20 cellular contexts compared by ENCODE assay signal in the genomic region with DNA sequence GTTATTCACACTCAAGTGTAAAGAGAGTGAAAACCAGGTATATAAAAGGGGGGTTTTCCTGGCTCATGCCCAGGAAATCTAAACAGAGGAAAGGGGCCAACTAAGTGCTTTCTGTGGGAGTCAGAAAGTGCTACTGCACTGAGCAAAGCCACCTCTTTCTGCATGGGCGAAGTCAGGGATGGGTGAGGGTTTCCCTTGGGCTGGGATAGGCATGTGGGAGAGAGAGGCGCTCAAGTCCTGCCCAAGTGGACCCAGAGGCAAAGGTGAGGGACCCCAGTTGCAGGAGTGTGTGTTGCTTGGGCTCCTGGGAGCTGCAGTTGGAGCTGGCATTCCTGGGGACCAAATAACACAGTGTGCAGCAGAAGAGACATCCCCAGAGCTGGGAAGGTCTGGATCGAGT.
"Had no signal": no experiment of that assay in that cellular context is flagged by ENCODE, and none has a peak within 500 bp of the region (broad histone marks: within the 10 kb centered on the region; RNA-seq: fewer than 3 reads in every experiment).

No MANE protein-coding gene starts in this region.

- H3K9me3 ChIP-seq: gastrocnemius medialis, lower lobe of right lung, prostate gland, spleen, suprapubic skin, transverse colon, vagina had no signal

- H3K4me1 Mint-ChIP-seq: naive thymus-derived CD8-positive, alpha-beta T cell; stimulated activated naive B cell treated with anti-CD40 and anti-IgM and Interleukin-4, amounts not matched to agents 10 μg/mL and 1 μg/mL and 100 μg/mL, for 72 hours had no signal

- H3K4me3 ChIP-seq: gastrocnemius medialis, lower lobe of right lung, prostate gland, skin epidermis, spleen, suprapubic skin, transverse colon, vagina had no signal

- H3K4me1 ChIP-seq: gastrocnemius medialis, lower lobe of right lung, prostate gland, spleen, suprapubic skin, transverse colon, vagina had no signal

- H3K27ac Mint-ChIP-seq: effector memory CD8-positive, alpha-beta T cell; naive thymus-derived CD8-positive, alpha-beta T cell; nephron progenitor cell; stimulated activated naive B cell treated with anti-CD40 and anti-IgM and Interleukin-4, amounts not matched to agents 10 μg/mL and 1 μg/mL and 100 μg/mL, for 72 hours; stimulated activated naive CD8-positive, alpha-beta T cell treated with anti-CD3 and anti-CD28 coated beads, Interleukin-15, Interleukin-2, amounts not matched to agents 100 ng/mL and 50 ng/mL, for 24 hours had no signal

- H3K4me3 Mint-ChIP-seq: effector memory CD8-positive, alpha-beta T cell; naive thymus-derived CD8-positive, alpha-beta T cell; nephron progenitor cell; stimulated activated naive B cell treated with anti-CD40 and anti-IgM and Interleukin-4, amounts not matched to agents 10 μg/mL and 1 μg/mL and 100 μg/mL, for 72 hours; stimulated activated naive CD8-positive, alpha-beta T cell treated with anti-CD3 and anti-CD28 coated beads, Interleukin-15, Interleukin-2, amounts not matched to agents 100 ng/mL and 50 ng/mL, for 24 hours had no signal

- H3K27me3 ChIP-seq: gastrocnemius medialis, suprapubic skin, transverse colon, vagina had no signal

- DNase-seq: cortex of kidney; effector memory CD8-positive, alpha-beta T cell; foreskin fibroblast; gastrocnemius medialis; head of caudate nucleus; left ventricle myocardium superior; lower lobe of right lung; naive thymus-derived CD8-positive, alpha-beta T cell; nephron progenitor cell; nucleus accumbens; right cardiac atrium; spleen; stimulated activated CD4-positive, alpha-beta T cell treated with anti-CD3 and anti-CD28 coated beads, Interleukin-4, amount 100 ng/mL, for 4 hours; stimulated activated naive B cell treated with anti-CD40 and anti-IgM and Interleukin-4, amounts not matched to agents 10 μg/mL and 1 μg/mL and 100 μg/mL, for 72 hours; transverse colon had no signal

- H3K27ac ChIP-seq: gastrocnemius medialis, lower lobe of right lung, prostate gland, skin epidermis, spleen, suprapubic skin, transverse colon, vagina had no signal

- H3K36me3 Mint-ChIP-seq: naive thymus-derived CD8-positive, alpha-beta T cell; stimulated activated naive B cell treated with anti-CD40 and anti-IgM and Interleukin-4, amounts not matched to agents 10 μg/mL and 1 μg/mL and 100 μg/mL, for 72 hours had no signal

- ATAC-seq: effector memory CD8-positive, alpha-beta T cell; left ventricle myocardium superior; lower lobe of right lung; naive thymus-derived CD8-positive, alpha-beta T cell; right cardiac atrium; stimulated activated naive B cell treated with anti-CD40 and anti-IgM and Interleukin-4, amounts not matched to agents 10 μg/mL and 1 μg/mL and 100 μg/mL, for 72 hours had no signal

- H3K9me3 Mint-ChIP-seq: effector memory CD8-positive, alpha-beta T cell; naive thymus-derived CD8-positive, alpha-beta T cell; nephron progenitor cell; stimulated activated naive B cell treated with anti-CD40 and anti-IgM and Interleukin-4, amounts not matched to agents 10 μg/mL and 1 μg/mL and 100 μg/mL, for 72 hours; stimulated activated naive CD8-positive, alpha-beta T cell treated with anti-CD3 and anti-CD28 coated beads, Interleukin-15, Interleukin-2, amounts not matched to agents 100 ng/mL and 50 ng/mL, for 24 hours had no signal

- H3K36me3 ChIP-seq: gastrocnemius medialis, lower lobe of right lung, prostate gland, spleen, suprapubic skin, transverse colon, vagina had no signal
